1 cellular context compared by ENCODE assay signal in genomic region chr6:17311595-17312311, GRCh38.
TF ChIP-seq lines count a peak whose summit lies in the region.

No MANE protein-coding gene starts in this region.

TF ChIP-seq in HepG2, 621 proteins besides CTCF, POLR2A, EP300 and RAD21 (continued from another document and continues in another):
- TF ChIP-seq, protein P1, sequence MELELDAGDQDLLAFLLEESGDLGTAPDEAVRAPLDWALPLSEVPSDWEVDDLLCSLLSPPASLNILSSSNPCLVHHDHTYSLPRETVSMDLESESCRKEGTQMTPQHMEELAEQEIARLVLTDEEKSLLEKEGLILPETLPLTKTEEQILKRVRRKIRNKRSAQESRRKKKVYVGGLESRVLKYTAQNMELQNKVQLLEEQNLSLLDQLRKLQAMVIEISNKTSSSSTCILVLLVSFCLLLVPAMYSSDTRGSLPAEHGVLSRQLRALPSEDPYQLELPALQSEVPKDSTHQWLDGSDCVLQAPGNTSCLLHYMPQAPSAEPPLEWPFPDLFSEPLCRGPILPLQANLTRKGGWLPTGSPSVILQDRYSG (CRISPR knock-in tag; IDR thresholded peaks at IDR 0.05) = no peak
- TF ChIP-seq CREM (IDR thresholded peaks at IDR 0.05) (peak; percentile 90), CREM (CRISPR knock-in tag; IDR thresholded peaks at IDR 0.05) (no peak), SMC3 (IDR thresholded peaks at IDR 0.05; ENCODE audit: low read length) (peak; percentile 19; the same call in 1 of the 2 replicates), ZNF773 (CRISPR knock-in tag; IDR thresholded peaks at IDR 0.05; ENCODE audit: borderline replicate concordance) (0 out of 2 replicates have a peak, but pooled peaks have one; percentile 30), FOXA3 (CRISPR knock-in tag; IDR thresholded peaks at IDR 0.05) (peak; percentile 91), SNAPC4 (CRISPR knock-in tag; IDR thresholded peaks at IDR 0.05) (no peak), ZNF136 (CRISPR knock-in tag; IDR thresholded peaks at IDR 0.05; ENCODE audit: low read depth) (peak; percentile 84; the same call in 1 of the 2 replicates), ZSCAN29 (CRISPR knock-in tag; conservative IDR thresholded peaks at IDR 0.05) (peak; percentile 74), ZNF292 (CRISPR knock-in tag; IDR thresholded peaks at IDR 0.05; ENCODE audit: borderline replicate concordance, low read depth) (peak; percentile 90; the same call in 1 of the 2 replicates), ZNF83 (CRISPR knock-in tag; IDR thresholded peaks at IDR 0.05; ENCODE audit: borderline replicate concordance) (peak; percentile 85; the same call in 1 of the 2 replicates), KLF6 (CRISPR knock-in tag; IDR thresholded peaks at IDR 0.05) (peak; percentile 89; the same call in 1 of the 2 replicates), ATAD3A (CRISPR knock-in tag; IDR thresholded peaks at IDR 0.05) (no peak), ZNF160 (CRISPR knock-in tag; IDR thresholded peaks at IDR 0.05) (peak; percentile 63; the same call in 1 of the 2 replicates), TMF1 (CRISPR knock-in tag; IDR thresholded peaks at IDR 0.05; ENCODE audit: low read depth) (no peak), TBL1XR1 (IDR thresholded peaks at IDR 0.05; ENCODE audit: borderline replicate concordance, low read length, partially characterized antibody) (peak; percentile 53), ZKSCAN8 (CRISPR knock-in tag; IDR thresholded peaks at IDR 0.05; ENCODE audit: borderline replicate concordance) (peak; percentile 79; the same call in 1 of the 2 replicates), ZNF143 (CRISPR knock-in tag; IDR thresholded peaks at IDR 0.05) (no peak), ZNF710 (CRISPR knock-in tag; IDR thresholded peaks at IDR 0.05; ENCODE audit: borderline replicate concordance) (no peak), SP2 (CRISPR knock-in tag; IDR thresholded peaks at IDR 0.05) (no peak), DMAP1 (CRISPR knock-in tag; IDR thresholded peaks at IDR 0.05) (peak; percentile 83), ZBTB43 (CRISPR knock-in tag; conservative IDR thresholded peaks at IDR 0.05) (peak; percentile 67; the same call in 1 of the 2 replicates), ZNF501 (CRISPR knock-in tag; IDR thresholded peaks at IDR 0.05) (no peak), ZNF446 (CRISPR knock-in tag; IDR thresholded peaks at IDR 0.05) (no peak), ZNF839 (CRISPR knock-in tag; IDR thresholded peaks at IDR 0.05; ENCODE audit: borderline replicate concordance) (no peak), ZNF3 (CRISPR knock-in tag; IDR thresholded peaks at IDR 0.05) (peak; percentile 21; the same call in 1 of the 2 replicates), ZNF354B (CRISPR knock-in tag; IDR thresholded peaks at IDR 0.05) (no peak; the same call in 1 of the 2 replicates), SIN3A (IDR thresholded peaks at IDR 0.05; ENCODE audit: borderline replicate concordance, low read depth, low read length) (peak; percentile 77; the same call in 1 of the 2 replicates), ZEB1 (IDR thresholded peaks at IDR 0.05; ENCODE audit: insufficient replicate concordance, low read depth) (no peak), POLR2G (IDR thresholded peaks at IDR 0.05; ENCODE audit: low read depth, low read length) (peak; percentile 76), SMAD3 (CRISPR knock-in tag; IDR thresholded peaks at IDR 0.05) (peak; percentile 94)
- TF ChIP-seq, protein P2, sequence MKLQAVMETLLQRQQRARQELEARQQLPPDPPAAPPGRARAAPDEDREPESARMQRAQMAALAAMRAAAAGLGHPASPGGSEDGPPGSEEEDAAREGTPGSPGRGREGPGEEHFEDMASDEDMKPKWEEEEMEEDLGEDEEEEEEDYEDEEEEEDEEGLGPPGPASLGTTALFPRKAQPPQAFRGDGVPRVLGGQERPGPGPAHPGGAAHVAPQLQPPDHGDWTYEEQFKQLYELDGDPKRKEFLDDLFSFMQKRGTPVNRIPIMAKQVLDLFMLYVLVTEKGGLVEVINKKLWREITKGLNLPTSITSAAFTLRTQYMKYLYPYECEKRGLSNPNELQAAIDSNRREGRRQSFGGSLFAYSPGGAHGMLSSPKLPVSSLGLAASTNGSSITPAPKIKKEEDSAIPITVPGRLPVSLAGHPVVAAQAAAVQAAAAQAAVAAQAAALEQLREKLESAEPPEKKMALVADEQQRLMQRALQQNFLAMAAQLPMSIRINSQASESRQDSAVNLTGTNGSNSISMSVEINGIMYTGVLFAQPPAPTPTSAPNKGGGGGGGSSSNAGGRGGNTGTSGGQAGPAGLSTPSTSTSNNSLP (IDR thresholded peaks at IDR 0.05; ENCODE audit: low read depth, low read length) = peak; percentile 86
- TF ChIP-seq, protein P3, sequence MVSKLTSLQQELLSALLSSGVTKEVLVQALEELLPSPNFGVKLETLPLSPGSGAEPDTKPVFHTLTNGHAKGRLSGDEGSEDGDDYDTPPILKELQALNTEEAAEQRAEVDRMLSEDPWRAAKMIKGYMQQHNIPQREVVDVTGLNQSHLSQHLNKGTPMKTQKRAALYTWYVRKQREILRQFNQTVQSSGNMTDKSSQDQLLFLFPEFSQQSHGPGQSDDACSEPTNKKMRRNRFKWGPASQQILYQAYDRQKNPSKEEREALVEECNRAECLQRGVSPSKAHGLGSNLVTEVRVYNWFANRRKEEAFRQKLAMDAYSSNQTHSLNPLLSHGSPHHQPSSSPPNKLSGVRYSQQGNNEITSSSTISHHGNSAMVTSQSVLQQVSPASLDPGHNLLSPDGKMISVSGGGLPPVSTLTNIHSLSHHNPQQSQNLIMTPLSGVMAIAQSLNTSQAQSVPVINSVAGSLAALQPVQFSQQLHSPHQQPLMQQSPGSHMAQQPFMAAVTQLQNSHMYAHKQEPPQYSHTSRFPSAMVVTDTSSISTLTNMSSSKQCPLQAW (CRISPR knock-in tag; IDR thresholded peaks at IDR 0.05) = peak; percentile 92
- TF ChIP-seq, protein P4, sequence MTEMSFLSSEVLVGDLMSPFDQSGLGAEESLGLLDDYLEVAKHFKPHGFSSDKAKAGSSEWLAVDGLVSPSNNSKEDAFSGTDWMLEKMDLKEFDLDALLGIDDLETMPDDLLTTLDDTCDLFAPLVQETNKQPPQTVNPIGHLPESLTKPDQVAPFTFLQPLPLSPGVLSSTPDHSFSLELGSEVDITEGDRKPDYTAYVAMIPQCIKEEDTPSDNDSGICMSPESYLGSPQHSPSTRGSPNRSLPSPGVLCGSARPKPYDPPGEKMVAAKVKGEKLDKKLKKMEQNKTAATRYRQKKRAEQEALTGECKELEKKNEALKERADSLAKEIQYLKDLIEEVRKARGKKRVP (CRISPR knock-in tag; IDR thresholded peaks at IDR 0.05) = peak in 1 of 2 experiments; percentile 99; a peak in 2 of 4 replicates
- TF ChIP-seq, protein P5, sequence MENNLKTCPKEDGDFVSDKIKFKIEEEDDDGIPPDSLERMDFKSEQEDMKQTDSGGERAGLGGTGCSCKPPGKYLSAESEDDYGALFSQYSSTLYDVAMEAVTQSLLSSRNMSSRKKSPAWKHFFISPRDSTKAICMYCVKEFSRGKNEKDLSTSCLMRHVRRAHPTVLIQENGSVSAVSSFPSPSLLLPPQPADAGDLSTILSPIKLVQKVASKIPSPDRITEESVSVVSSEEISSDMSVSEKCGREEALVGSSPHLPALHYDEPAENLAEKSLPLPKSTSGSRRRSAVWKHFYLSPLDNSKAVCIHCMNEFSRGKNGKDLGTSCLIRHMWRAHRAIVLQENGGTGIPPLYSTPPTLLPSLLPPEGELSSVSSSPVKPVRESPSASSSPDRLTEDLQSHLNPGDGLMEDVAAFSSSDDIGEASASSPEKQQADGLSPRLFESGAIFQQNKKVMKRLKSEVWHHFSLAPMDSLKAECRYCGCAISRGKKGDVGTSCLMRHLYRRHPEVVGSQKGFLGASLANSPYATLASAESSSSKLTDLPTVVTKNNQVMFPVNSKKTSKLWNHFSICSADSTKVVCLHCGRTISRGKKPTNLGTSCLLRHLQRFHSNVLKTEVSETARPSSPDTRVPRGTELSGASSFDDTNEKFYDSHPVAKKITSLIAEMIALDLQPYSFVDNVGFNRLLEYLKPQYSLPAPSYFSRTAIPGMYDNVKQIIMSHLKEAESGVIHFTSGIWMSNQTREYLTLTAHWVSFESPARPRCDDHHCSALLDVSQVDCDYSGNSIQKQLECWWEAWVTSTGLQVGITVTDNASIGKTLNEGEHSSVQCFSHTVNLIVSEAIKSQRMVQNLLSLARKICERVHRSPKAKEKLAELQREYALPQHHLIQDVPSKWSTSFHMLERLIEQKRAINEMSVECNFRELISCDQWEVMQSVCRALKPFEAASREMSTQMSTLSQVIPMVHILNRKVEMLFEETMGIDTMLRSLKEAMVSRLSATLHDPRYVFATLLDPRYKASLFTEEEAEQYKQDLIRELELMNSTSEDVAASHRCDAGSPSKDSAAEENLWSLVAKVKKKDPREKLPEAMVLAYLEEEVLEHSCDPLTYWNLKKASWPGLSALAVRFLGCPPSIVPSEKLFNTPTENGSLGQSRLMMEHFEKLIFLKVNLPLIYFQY (CRISPR knock-in tag; IDR thresholded peaks at IDR 0.05; ENCODE audit: borderline replicate concordance) = no peak
- TF ChIP-seq, protein P6, sequence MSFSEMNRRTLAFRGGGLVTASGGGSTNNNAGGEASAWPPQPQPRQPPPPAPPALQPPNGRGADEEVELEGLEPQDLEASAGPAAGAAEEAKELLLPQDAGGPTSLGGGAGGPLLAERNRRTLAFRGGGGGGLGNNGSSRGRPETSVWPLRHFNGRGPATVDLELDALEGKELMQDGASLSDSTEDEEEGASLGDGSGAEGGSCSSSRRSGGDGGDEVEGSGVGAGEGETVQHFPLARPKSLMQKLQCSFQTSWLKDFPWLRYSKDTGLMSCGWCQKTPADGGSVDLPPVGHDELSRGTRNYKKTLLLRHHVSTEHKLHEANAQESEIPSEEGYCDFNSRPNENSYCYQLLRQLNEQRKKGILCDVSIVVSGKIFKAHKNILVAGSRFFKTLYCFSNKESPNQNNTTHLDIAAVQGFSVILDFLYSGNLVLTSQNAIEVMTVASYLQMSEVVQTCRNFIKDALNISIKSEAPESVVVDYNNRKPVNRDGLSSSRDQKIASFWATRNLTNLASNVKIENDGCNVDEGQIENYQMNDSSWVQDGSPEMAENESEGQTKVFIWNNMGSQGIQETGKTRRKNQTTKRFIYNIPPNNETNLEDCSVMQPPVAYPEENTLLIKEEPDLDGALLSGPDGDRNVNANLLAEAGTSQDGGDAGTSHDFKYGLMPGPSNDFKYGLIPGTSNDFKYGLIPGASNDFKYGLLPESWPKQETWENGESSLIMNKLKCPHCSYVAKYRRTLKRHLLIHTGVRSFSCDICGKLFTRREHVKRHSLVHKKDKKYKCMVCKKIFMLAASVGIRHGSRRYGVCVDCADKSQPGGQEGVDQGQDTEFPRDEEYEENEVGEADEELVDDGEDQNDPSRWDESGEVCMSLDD (CRISPR knock-in tag; IDR thresholded peaks at IDR 0.05; ENCODE audit: borderline replicate concordance) = no peak
- TF ChIP-seq, protein P7, sequence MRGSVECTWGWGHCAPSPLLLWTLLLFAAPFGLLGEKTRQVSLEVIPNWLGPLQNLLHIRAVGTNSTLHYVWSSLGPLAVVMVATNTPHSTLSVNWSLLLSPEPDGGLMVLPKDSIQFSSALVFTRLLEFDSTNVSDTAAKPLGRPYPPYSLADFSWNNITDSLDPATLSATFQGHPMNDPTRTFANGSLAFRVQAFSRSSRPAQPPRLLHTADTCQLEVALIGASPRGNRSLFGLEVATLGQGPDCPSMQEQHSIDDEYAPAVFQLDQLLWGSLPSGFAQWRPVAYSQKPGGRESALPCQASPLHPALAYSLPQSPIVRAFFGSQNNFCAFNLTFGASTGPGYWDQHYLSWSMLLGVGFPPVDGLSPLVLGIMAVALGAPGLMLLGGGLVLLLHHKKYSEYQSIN (CRISPR knock-in tag; IDR thresholded peaks at IDR 0.05; ENCODE audit: borderline replicate concordance) = no peak
